Comparison of ENCODE assay signal across 8 cellular contexts in genomic region chr3:32467333-32468070, GRCh38. TPM values are rescaled to one million over a fixed set of nuclear protein-coding genes. Genes with fewer than 3 reads are reported as not detected.
DNase-seq lines count a peak whose midpoint lies in the region; ATAC-seq and TF ChIP-seq lines count a peak whose summit lies in the region.

No MANE protein-coding gene starts in this region.

- intact Hi-C loops in cardiac septum (cut with DNase I) (loop anchor here (1.0 to 5.0 kb wide), 4 partner anchors 67 to 290 kb away; no protein-coding TSS in a partner anchor), upper lobe of right lung (cut with DNase I) (no loop called here)

- H3K9ac ChIP-seq in SK-N-MC (ENCODE audit: insufficient read length): no peak overlapping the region

- no peak overlapping the region for H3K4me3 ChIP-seq in Jurkat, Clone E6-1 (ENCODE audit: low read length)
- H3K4me3 ChIP-seq in SK-N-MC (peak overlapping the region; percentile 61), upper lobe of right lung (peak overlapping the region; percentile 43)

- no peaks in the 10 kb centered on the region for H3K9me3 ChIP-seq in SK-N-MC (ENCODE audit: low read depth, low read length)
- no peaks in the 10 kb centered on the region for H3K9me3 ChIP-seq in upper lobe of right lung

- H3K27ac Mint-ChIP-seq in activated naive CD8-positive, alpha-beta T cell: peak overlapping the region; percentile 51
- H3K27ac Mint-ChIP-seq in progenitor cell of endocrine pancreas: peak overlapping the region; percentile 1

- H3K4me3 Mint-ChIP-seq in activated naive CD8-positive, alpha-beta T cell: peak overlapping the region; percentile 53
- H3K4me3 Mint-ChIP-seq in progenitor cell of endocrine pancreas (ENCODE audit: low read depth): no peak overlapping the region

- TF ChIP-seq CTCF in progenitor cell of endocrine pancreas (IDR thresholded peaks at IDR 0.05; ENCODE audit: unreplicated experiment) (peak; percentile 99), upper lobe of right lung (IDR thresholded peaks at IDR 0.05) (peak; percentile 99)

- no peaks in the 10 kb centered on the region for H3K27me3 Mint-ChIP-seq in activated naive CD8-positive, alpha-beta T cell
- peaks cover 14% of the 10 kb centered on the region for H3K27me3 Mint-ChIP-seq in progenitor cell of endocrine pancreas

- H3K27ac ChIP-seq in SK-N-MC (no peak overlapping the region), upper lobe of right lung (peak overlapping the region; percentile 20)

- H3K9me3 Mint-ChIP-seq in activated naive CD8-positive, alpha-beta T cell (ENCODE audit: low read depth): no peaks in the 10 kb centered on the region
- no peaks in the 10 kb centered on the region for H3K9me3 Mint-ChIP-seq in progenitor cell of endocrine pancreas (ENCODE audit: low read depth)

- peaks cover 27% of the 10 kb centered on the region for H3K4me1 ChIP-seq in upper lobe of right lung

- H3K27me3 ChIP-seq in upper lobe of right lung: no peaks in the 10 kb centered on the region

- H3K4me1 Mint-ChIP-seq in activated naive CD8-positive, alpha-beta T cell (ENCODE audit: low read depth): peaks cover 38% of the 10 kb centered on the region
- H3K4me1 Mint-ChIP-seq in progenitor cell of endocrine pancreas (ENCODE audit: low read depth): no peaks in the 10 kb centered on the region

- no peaks in the 10 kb centered on the region for H3K36me3 Mint-ChIP-seq in activated naive CD8-positive, alpha-beta T cell
- H3K36me3 Mint-ChIP-seq in progenitor cell of endocrine pancreas (ENCODE audit: insufficient read depth): peaks cover 9% of the 10 kb centered on the region

- ATAC-seq in GM21515 (IDR thresholded peaks at IDR 0.05; ENCODE audit: unreplicated experiment): peak; percentile 63
- ATAC-seq in upper lobe of right lung: peak; percentile 97

- H3K36me3 ChIP-seq in SK-N-MC (ENCODE audit: insufficient read depth, low read length) (no peaks in the 10 kb centered on the region), upper lobe of right lung (peaks cover 10% of the 10 kb centered on the region)

- DNase-seq in DMS53 (lab: John Stamatoyannopoulos, UW): peak; percentile 59
- DNase-seq in Jurkat, Clone E6-1 (ENCODE audit: low read depth, low spot score): peak; percentile 41
- DNase-seq in SK-N-MC (ENCODE audit: low read depth, low spot score): no peak
- peak; percentile 91 for DNase-seq in cardiac septum (ENCODE audit: low spot score)
- DNase-seq in progenitor cell of endocrine pancreas (ENCODE audit: low spot score, unreplicated experiment): peak; percentile 77
- peak; percentile 89 for DNase-seq in upper lobe of right lung

RNA-seq across cellular contexts. Expression of gene CMTM6, which starts 35.1 kb away (rescaled TPM):
- 25.4 TPM for polyA plus RNA-seq in Jurkat, Clone E6-1 (2012; ENCODE audit: insufficient read depth, insufficient read length)
- total RNA-seq in cardiac septum (15.4 TPM), progenitor cell of endocrine pancreas (50.6 and 52.7 TPM in 2 replicates), upper lobe of right lung (58.9 TPM)
